Comparison of ENCODE assay signal across 1 cellular context in genomic region chr6:3053231-3053508, GRCh38.
TF ChIP-seq lines count a peak whose summit lies in the region.

No MANE protein-coding gene starts in this region.

TF ChIP-seq in HepG2, 621 proteins besides CTCF, POLR2A, EP300 and RAD21 (continued from another document and continues in another):
- TF ChIP-seq NR0B2 (CRISPR knock-in tag; IDR thresholded peaks at IDR 0.05) (no peak), ZNF512B (CRISPR knock-in tag; IDR thresholded peaks at IDR 0.05; ENCODE audit: borderline replicate concordance) (no peak), FIP1L1 (IDR thresholded peaks at IDR 0.05; ENCODE audit: borderline replicate concordance, insufficient read depth, low read depth, low read length) (no peak), ZFP37 (CRISPR knock-in tag; IDR thresholded peaks at IDR 0.05; ENCODE audit: borderline replicate concordance) (0 out of 2 replicates have a peak, but pooled peaks have one; percentile 6), ZNF747 (CRISPR knock-in tag; IDR thresholded peaks at IDR 0.05; ENCODE audit: borderline replicate concordance) (no peak), ZNF574 (CRISPR knock-in tag; IDR thresholded peaks at IDR 0.05) (no peak), AGO1 (IDR thresholded peaks at IDR 0.05; ENCODE audit: low read depth, low read length, poor library complexity, severe bottlenecking) (no peak), TFAP4 (IDR thresholded peaks at IDR 0.05; ENCODE audit: borderline replicate concordance, low read depth) (peak; percentile 5; the same call in 1 of the 2 replicates), SNAPC4 (CRISPR knock-in tag; IDR thresholded peaks at IDR 0.05) (no peak; the same call in 1 of the 2 replicates), CSRNP2 (CRISPR knock-in tag; conservative IDR thresholded peaks at IDR 0.05; ENCODE audit: low read depth) (no peak), ZBTB10 (CRISPR knock-in tag; IDR thresholded peaks at IDR 0.05; ENCODE audit: borderline replicate concordance) (0 out of 2 replicates have a peak, but pooled peaks have one; percentile 12), TBX2 (CRISPR knock-in tag; IDR thresholded peaks at IDR 0.05; ENCODE audit: borderline replicate concordance) (no peak), SALL1 (CRISPR knock-in tag; IDR thresholded peaks at IDR 0.05) (no peak), ZNF776 (CRISPR knock-in tag; IDR thresholded peaks at IDR 0.05) (no peak), LBX2 (CRISPR knock-in tag; IDR thresholded peaks at IDR 0.05; ENCODE audit: borderline replicate concordance) (no peak), SALL2 (CRISPR knock-in tag; IDR thresholded peaks at IDR 0.05) (no peak), EEA1 (CRISPR knock-in tag; IDR thresholded peaks at IDR 0.05; ENCODE audit: borderline replicate concordance) (no peak), HNF1B (CRISPR knock-in tag; IDR thresholded peaks at IDR 0.05) (no peak), NR2F2 (IDR thresholded peaks at IDR 0.05; ENCODE audit: borderline replicate concordance, low read depth) (no peak), ZNF567 (CRISPR knock-in tag; IDR thresholded peaks at IDR 0.05; ENCODE audit: borderline replicate concordance) (no peak), GLMP (CRISPR knock-in tag; IDR thresholded peaks at IDR 0.05; ENCODE audit: borderline replicate concordance) (no peak), ZNF121 (CRISPR knock-in tag; IDR thresholded peaks at IDR 0.05) (no peak), PAXIP1 (CRISPR knock-in tag; conservative IDR thresholded peaks at IDR 0.05) (peak; percentile 71), MTA3 (CRISPR knock-in tag; IDR thresholded peaks at IDR 0.05) (no peak), MYC (CRISPR knock-in tag; IDR thresholded peaks at IDR 0.05; ENCODE audit: borderline replicate concordance) (no peak; the same call in 1 of the 2 replicates), SMAD9 (CRISPR knock-in tag; IDR thresholded peaks at IDR 0.05) (no peak), GLI4 (CRISPR knock-in tag; IDR thresholded peaks at IDR 0.05; ENCODE audit: borderline replicate concordance) (no peak), ZBTB38 (CRISPR knock-in tag; IDR thresholded peaks at IDR 0.05) (no peak), ZNF530 (CRISPR knock-in tag; IDR thresholded peaks at IDR 0.05; ENCODE audit: low read depth) (0 out of 2 replicates have a peak, but pooled peaks have one; percentile 47), ZNF674 (CRISPR knock-in tag; IDR thresholded peaks at IDR 0.05; ENCODE audit: low read depth) (no peak)
